ENCODE assay signal across 8 cellular contexts in genomic region chr3:131501949-131502348, GRCh38. TPM values are rescaled to one million over a fixed set of nuclear protein-coding genes. Genes with fewer than 3 reads are reported as not detected.
A peak's percentile ranks its signal among the peaks of the same experiment; 100 is the strongest.
DNase-seq lines count a peak whose midpoint lies in the region; ATAC-seq and TF ChIP-seq lines count a peak whose summit lies in the region.

No MANE protein-coding gene starts in this region.

- CTCF ChIA-PET in activated CD4-positive, alpha-beta T cell treated with anti-CD3 and anti-CD28 coated beads, Interleukin-2, amount 10 ng/mL, durations not matched to agents 7 days and 5 days (lab: Charles Lee): no interaction called here
- CTCF ChIA-PET in T-cell (lab: Charles Lee): interaction anchor here in 1 of 2 donors (1.0 kb wide), 1 partner anchor 12 kb away, joined by 3 read pairs; no protein-coding TSS in a partner anchor

- no peak for DNase-seq in activated CD4-positive, alpha-beta T cell treated with anti-CD3 and anti-CD28 coated beads, Interleukin-2, amount 10 ng/mL, durations not matched to agents 7 days and 5 days
- DNase-seq in activated CD4-positive, alpha-beta T cell treated with anti-CD3 and anti-CD28 coated beads, Interleukin-2, amount 50 U/mL, for 4 hours: no peak
- no peak for DNase-seq in T-cell
- no peak for DNase-seq in right cardiac atrium
- no peak for DNase-seq in spleen
- DNase-seq in GM20000 (ENCODE audit: low spot score): no peak
- no peak for DNase-seq in SIG-M5 (lab: John Stamatoyannopoulos, UW)
- DNase-seq in NCI-H2029 treated with DMSO at 0.1 percent for 48 hours (lab: John Stamatoyannopoulos, UW): no peak

- H3K27me3 ChIP-seq in right cardiac atrium (ENCODE audit: control insufficient read depth, insufficient read depth) (no peaks in the 10 kb centered on the region), spleen (replicated peaks in 1 of 7) (no peaks in the 10 kb centered on the region)

- H3K4me1 ChIP-seq in right cardiac atrium (ENCODE audit: control insufficient read depth, insufficient read depth, low read length) (no peaks in the 10 kb centered on the region), spleen (peaks cover 15 to 49% (median 37%) of the 10 kb centered on the region in 6 donors)

- 43% methylated on average over 2 of the region's 2 CpGs for WGBS in right cardiac atrium
- WGBS in spleen, 5 donors: 40 to 59% (median 49%) methylated on average over 2 of the region's 2 CpGs

- H3K9me3 Mint-ChIP-seq in activated CD4-positive, alpha-beta T cell treated with anti-CD3 and anti-CD28 coated beads, Interleukin-2, amount 10 ng/mL, durations not matched to agents 7 days and 5 days: no peaks in the 10 kb centered on the region
- no peaks in the 10 kb centered on the region for H3K9me3 Mint-ChIP-seq in T-cell

- peaks cover 0 to 46% (median 28%) of the 10 kb centered on the region in 6 donors for H3K36me3 ChIP-seq in spleen

- POLR2A ChIA-PET in activated CD4-positive, alpha-beta T cell treated with anti-CD3 and anti-CD28 coated beads, Interleukin-2, amount 10 ng/mL, durations not matched to agents 7 days and 5 days (lab: Charles Lee): no interaction called here
- POLR2A ChIA-PET in T-cell (lab: Charles Lee): no interaction called here

- peaks cover 34% of the 10 kb centered on the region for H3K4me1 Mint-ChIP-seq in activated CD4-positive, alpha-beta T cell treated with anti-CD3 and anti-CD28 coated beads, Interleukin-2, amount 10 ng/mL, durations not matched to agents 7 days and 5 days
- peaks cover 43 to 49% (median 45%) of the 10 kb centered on the region in 3 donors for H3K4me1 Mint-ChIP-seq in T-cell

- intact Hi-C loops in right cardiac atrium (cut with DNase I) (loop anchor here in 1 of 4 donors (10.0 kb wide), 1 partner anchor 117 kb away; the partner anchor contains the start of gene NUDT16), spleen (cut with DNase I; ENCODE audit: low total_unique reads) (loop anchor here (10.0 kb wide), 2 partner anchors 117 to 467 kb away; partner anchors contain the start of gene NUDT16)

- peak overlapping the region; percentile 96 for H3K27ac Mint-ChIP-seq in activated CD4-positive, alpha-beta T cell treated with anti-CD3 and anti-CD28 coated beads, Interleukin-2, amount 10 ng/mL, durations not matched to agents 7 days and 5 days
- peak overlapping the region; percentile 90 to 96 for H3K27ac Mint-ChIP-seq in T-cell

- peak overlapping the region; percentile 96 for H3K4me3 Mint-ChIP-seq in activated CD4-positive, alpha-beta T cell treated with anti-CD3 and anti-CD28 coated beads, Interleukin-2, amount 10 ng/mL, durations not matched to agents 7 days and 5 days
- H3K4me3 Mint-ChIP-seq in T-cell: peak overlapping the region; percentile 97 to 100 (median 98)

- H3K36me3 Mint-ChIP-seq in activated CD4-positive, alpha-beta T cell treated with anti-CD3 and anti-CD28 coated beads, Interleukin-2, amount 10 ng/mL, durations not matched to agents 7 days and 5 days (ENCODE audit: low read depth): peaks cover 24% of the 10 kb centered on the region
- H3K36me3 Mint-ChIP-seq in T-cell: peaks cover 31% of the 10 kb centered on the region

- no peak for TF ChIP-seq POLR2A in spleen (IDR thresholded peaks at IDR 0.05)

- no peaks in the 10 kb centered on the region for H3K27me3 Mint-ChIP-seq in activated CD4-positive, alpha-beta T cell treated with anti-CD3 and anti-CD28 coated beads, Interleukin-2, amount 10 ng/mL, durations not matched to agents 7 days and 5 days
- no peaks in the 10 kb centered on the region for H3K27me3 Mint-ChIP-seq in T-cell

- H3K4me3 ChIP-seq in right cardiac atrium (ENCODE audit: low read length) (peak overlapping the region; percentile 66), spleen (peak overlapping the region; percentile 55 to 100 (median 82))

- TF ChIP-seq CTCF in spleen (IDR thresholded peaks at IDR 0.05 in 8 of 11, conservative IDR thresholded peaks at IDR 0.05 in 3 of 11): no peak
- no peak for TF ChIP-seq CTCF in GM20000 (IDR thresholded peaks at IDR 0.05; ENCODE audit: extremely low read depth, missing control alignments)

- ATAC-seq in T-cell (replicated peaks in 1 of 4) (no peak), right cardiac atrium (no peak)

- no peaks in the 10 kb centered on the region for H3K9me3 ChIP-seq in right cardiac atrium (ENCODE audit: control insufficient read depth, low read length)
- no peaks in the 10 kb centered on the region for H3K9me3 ChIP-seq in spleen

- H3K27ac ChIP-seq in right cardiac atrium (ENCODE audit: low read length): no peak overlapping the region
- peak overlapping the region in 7 of 8 donors; percentile 52 to 88 (median 80) for H3K27ac ChIP-seq in spleen

RNA-seq across cellular contexts. Expression of gene MRPL3, which starts 0.8 kb away (rescaled TPM):
- 10 to 100 TPM; 66.3 to 86.7 TPM for total RNA-seq in activated CD4-positive, alpha-beta T cell treated with anti-CD3 and anti-CD28 coated beads, Interleukin-2, amount 10 ng/mL, durations not matched to agents 7 days and 5 days
- total RNA-seq in T-cell (10 to 100 TPM; 36.1 to 50.2 (median 42.0) TPM), right cardiac atrium (10 to 100 TPM; 46.9 to 52.1 (median 48.3) TPM), spleen (10 to 100 TPM; 39.9 to 60.2 (median 52.7) TPM)
- polyA plus RNA-seq in right cardiac atrium (60.3 TPM), spleen (10 to 100 TPM; 46.7 to 66.9 (median 52.6) TPM)
